1 cellular context compared by ENCODE assay signal in genomic region chr6:154782245-154782644, GRCh38.
TF ChIP-seq lines count a peak whose summit lies in the region.

No MANE protein-coding gene starts in this region.

TF ChIP-seq in GM12878, 131 proteins besides CTCF, POLR2A, EP300 and RAD21 (continued from another document):
- TF ChIP-seq ATF3 (IDR thresholded peaks at IDR 0.05; ENCODE audit: borderline replicate concordance, extremely low read depth, low read depth, low read length) (no peak), TCF12 (IDR thresholded peaks at IDR 0.05; ENCODE audit: low read depth, low read length) (no peak), POLR2AphosphoS5 (IDR thresholded peaks at IDR 0.05; ENCODE audit: low read length) (peak; percentile 26; the same call in 1 of the 2 replicates), RCOR1 (conservative IDR thresholded peaks at IDR 0.05; ENCODE audit: low read depth, low read length) (no peak), GATAD2B (conservative IDR thresholded peaks at IDR 0.05; ENCODE audit: low read depth) (no peak), RB1 (IDR thresholded peaks at IDR 0.05; ENCODE audit: borderline replicate concordance) (no peak)
